Comparison of ENCODE assay signal across 8 cellular contexts in genomic region chr2:175036582-175037018, GRCh38. TPM values are rescaled to one million over a fixed set of nuclear protein-coding genes. Genes with fewer than 3 reads are reported as not detected.
DNase-seq lines count a peak whose midpoint lies in the region; ATAC-seq, FAIRE-seq and TF ChIP-seq lines count a peak whose summit lies in the region.

No MANE protein-coding gene starts in this region.

- POLR2A ChIA-PET in CD4-positive, alpha-beta memory T cell (lab: Charles Lee; ENCODE audit: partially characterized antibody), result no interaction called here
- POLR2A ChIA-PET in GM12878 (lab: Charles Lee), result no interaction called here

- in situ Hi-C loops in GM12878 (cut with MboI), result no loop called here

- no peak overlapping the region for H3K9ac ChIP-seq in GM12878 (ENCODE audit: control insufficient read depth, insufficient read depth, low read length)

- peak overlapping the region; percentile 13; the same call in 1 of the 2 replicates for H2AFZ ChIP-seq in GM12878 (ENCODE audit: control insufficient read depth, low read depth, low read length)

- H3K4me2 ChIP-seq in GM12878 (ENCODE audit: control insufficient read depth, insufficient read depth), result no peak overlapping the region

- TF ChIP-seq POLR2A in GM12878 (IDR thresholded peaks at IDR 0.05; ENCODE audit: low read depth, low read length) (no peak), lower leg skin (IDR thresholded peaks at IDR 0.05) (no peak)

- TF ChIP-seq RAD21 in GM12878 (IDR thresholded peaks at IDR 0.05; ENCODE audit: insufficient read depth, low read depth, low read length), result peak; percentile 37; the same call in 1 of the 2 replicates

- H3K4me3 Mint-ChIP-seq in CD4-positive, alpha-beta memory T cell, result peak overlapping the region in 7 of 8 donors; percentile 61 to 79 (median 69)

- peak overlapping the region; percentile 10 to 87 (median 72) for H3K27ac Mint-ChIP-seq in CD4-positive, alpha-beta memory T cell

- no peaks in the 10 kb centered on the region for H3K9me3 Mint-ChIP-seq in CD4-positive, alpha-beta memory T cell

- no peaks in the 10 kb centered on the region for H3K27me3 Mint-ChIP-seq in CD4-positive, alpha-beta memory T cell

- FAIRE-seq in GM12878 (lab: Jason Lieb, UNC), result no peak

- RAD21 ChIA-PET in GM12878 (lab: Charles Lee; ENCODE audit: unreplicated experiment), result no interaction called here

- DNase-seq in CD4-positive, alpha-beta memory T cell, result peak in 4 of 5 donors; percentile 38 to 49 (median 47)
- DNase-seq in NCI-H345 (lab: John Stamatoyannopoulos, UW), result peak; percentile 3
- DNase-seq in GM12878 (ENCODE audit: low read depth, low spot score), result no peak
- peak; percentile 32 to 50 for DNase-seq in lung microvascular endothelial cell (ENCODE audit: low read depth in 2 of 2)
- DNase-seq in ecto neural progenitor cell (ENCODE audit: low spot score), result no peak
- DNase-seq in lower leg skin (ENCODE audit: low spot score in 2 of 2), result no peak

- TF ChIP-seq EP300 in GM12878 (IDR thresholded peaks at IDR 0.05; ENCODE audit: borderline replicate concordance in 1 of 2, control insufficient read depth in 1 of 2, low read depth in 2 of 2, low read length in 2 of 2), result no peak

- intact Hi-C loops in CD4-positive, alpha-beta memory T cell (cut with micrococcal nuclease), result loop anchor here (2.0 to 10.0 kb wide), 2 partner anchors 148 to 1060 kb away; partner anchors contain the start of gene ATP5MC3
- intact Hi-C loops in GM12878 (cut with micrococcal nuclease; ENCODE audit: unreplicated experiment), result loop anchor here (5.0 kb wide), 1 partner anchor 151 kb away; no protein-coding TSS in a partner anchor
- intact Hi-C loops in lower leg skin (cut with DNase I; ENCODE audit: low total_unique reads), result no loop called here

- 73% methylated on average over 5 of the region's 5 CpGs for WGBS in GM12878 (ENCODE audit: insufficient coverage, insufficient replicate concordance, low lambda C conversion rate, missing lambda C conversion rate)
- WGBS in lower leg skin, 2 donors, result 64 to 67% methylated on average over 5 of the region's 5 CpGs

- H3K36me3 ChIP-seq in CD4-positive, alpha-beta memory T cell (ENCODE audit: insufficient read depth, low read length), result no peaks in the 10 kb centered on the region
- H3K36me3 ChIP-seq in GM12878 (ENCODE audit: control insufficient read depth in 2 of 2, insufficient read depth in 2 of 2, low read length in 1 of 2), result no peaks in the 10 kb centered on the region

- no peaks in the 10 kb centered on the region for H3K27me3 ChIP-seq in CD4-positive, alpha-beta memory T cell (ENCODE audit: insufficient read depth, low read length)
- H3K27me3 ChIP-seq in GM12878 (replicated peaks in 1 of 2; ENCODE audit: control insufficient read depth in 2 of 2, insufficient read depth in 2 of 2, low read length in 1 of 2), result no peaks in the 10 kb centered on the region

- peaks cover 4 to 9% (median 7%) of the 10 kb centered on the region in 4 donors for H3K4me1 Mint-ChIP-seq in CD4-positive, alpha-beta memory T cell

- TF ChIP-seq CTCF in GM12878 (IDR thresholded peaks at IDR 0.05 in 2 of 3, conservative IDR thresholded peaks at IDR 0.05 in 1 of 3; ENCODE audit: control insufficient read depth in 2 of 3, extremely low read depth in 1 of 3, insufficient read depth in 1 of 3, low read depth in 3 of 3, low read length in 3 of 3), result peak; percentile 35 to 48 (median 41); a peak in 5 of 6 replicates
- no peak for TF ChIP-seq CTCF in lower leg skin (IDR thresholded peaks at IDR 0.05)

- no peak overlapping the region for H3K4me3 ChIP-seq in CD4-positive, alpha-beta memory T cell (ENCODE audit: low read length in 2 of 2)
- H3K4me3 ChIP-seq in GM12878 (no peak overlapping the region), lower leg skin (ENCODE audit: low read depth, poor library complexity, severe bottlenecking) (no peak overlapping the region)

- H3K9me3 ChIP-seq in CD4-positive, alpha-beta memory T cell (ENCODE audit: control insufficient read depth in 1 of 2, low read length in 2 of 2), result no peaks in the 10 kb centered on the region
- no peaks in the 10 kb centered on the region for H3K9me3 ChIP-seq in GM12878 (replicated peaks; ENCODE audit: control insufficient read depth, insufficient read depth, low read length)

- no peak overlapping the region for H3K27ac ChIP-seq in CD4-positive, alpha-beta memory T cell (ENCODE audit: low read depth, low read length)
- no peak overlapping the region for H3K27ac ChIP-seq in GM12878 (ENCODE audit: control insufficient read depth, insufficient read depth)

- H3K4me1 ChIP-seq in CD4-positive, alpha-beta memory T cell (ENCODE audit: insufficient read depth, low read length), result peaks cover 4% of the 10 kb centered on the region
- no peaks in the 10 kb centered on the region for H3K4me1 ChIP-seq in GM12878 (ENCODE audit: control insufficient read depth, insufficient read depth, low read length)

- SMC1A ChIA-PET in GM12878 (lab: Charles Lee; ENCODE audit: uncharacterized antibody, unreplicated experiment), result interaction anchor here (1.1 kb wide), 1 partner anchor 12 kb away, joined by 3 read pairs; no protein-coding TSS in a partner anchor

- no peaks in the 10 kb centered on the region for H4K20me1 ChIP-seq in GM12878 (ENCODE audit: control insufficient read depth, insufficient read depth)

- no peaks in the 10 kb centered on the region for H3K36me3 Mint-ChIP-seq in CD4-positive, alpha-beta memory T cell

- CTCF ChIA-PET in CD4-positive, alpha-beta memory T cell (lab: Charles Lee; ENCODE audit: partially characterized antibody), result interaction anchor here (1.0 kb wide), 1 partner anchor 13 kb away, joined by 6 read pairs; no protein-coding TSS in a partner anchor
- CTCF ChIA-PET in GM12878 (lab: Yijun Ruan, JAX), result interaction anchor here (1.7 kb wide), 1 partner anchor 150 kb away, joined by 5 read pairs; no protein-coding TSS in a partner anchor

- BruUV-seq in GM12878 (replicated peaks; lab: Mats Ljungman, UMichigan), result no TSS peak

- H3K79me2 ChIP-seq in GM12878 (ENCODE audit: control insufficient read depth, insufficient read depth, low read length), result no peaks in the 10 kb centered on the region

- ATAC-seq in GM19043 (IDR thresholded peaks at IDR 0.05; ENCODE audit: low read depth, unreplicated experiment) (peak; percentile 51), GM12878 (peak; percentile 68), GM21390 (IDR thresholded peaks at IDR 0.05; ENCODE audit: unreplicated experiment) (no peak)

TF ChIP-seq in GM12878, 131 proteins besides CTCF, POLR2A, EP300 and RAD21 (continues in another document):
- TF ChIP-seq BMI1 (IDR thresholded peaks at IDR 0.05; ENCODE audit: borderline replicate concordance) (no peak), NR2C1 (IDR thresholded peaks at IDR 0.05) (peak; percentile 94), PKNOX1 (IDR thresholded peaks at IDR 0.05) (no peak), NR2F1 (conservative IDR thresholded peaks at IDR 0.05) (peak; percentile 99), LARP7 (IDR thresholded peaks at IDR 0.05) (no peak), MTA3 (IDR thresholded peaks at IDR 0.05; ENCODE audit: borderline replicate concordance, low read length) (no peak), ATF2 (IDR thresholded peaks at IDR 0.05; ENCODE audit: low read length) (no peak), SIX5 (IDR thresholded peaks at IDR 0.05; ENCODE audit: low read depth, low read length, severe bottlenecking) (no peak), PAX8 (IDR thresholded peaks at IDR 0.05) (no peak), KLF5 (IDR thresholded peaks at IDR 0.05; ENCODE audit: partially characterized antibody) (no peak), PML (IDR thresholded peaks at IDR 0.05; ENCODE audit: low read length) (no peak), ASH2L (IDR thresholded peaks at IDR 0.05; ENCODE audit: borderline replicate concordance, low read depth) (no peak)

RNA-seq across cellular contexts. Expression of gene CHN1, which starts 31.4 kb away (rescaled TPM):
- total RNA-seq in CD4-positive, alpha-beta memory T cell, result 1 to 10 TPM; 3.4 to 3.7 TPM
- polyA plus RNA-seq in CD4-positive, alpha-beta memory T cell, result 10 to 100 TPM; 14.1 to 15.3 TPM
- total RNA-seq in GM12878 (2013; cell fraction: nucleolus; rRNA removed), result 1.2 and 2.6 TPM in 2 replicates
- total RNA-seq in GM12878 (2014; rRNA removed) (0.65 TPM in 1 of 2 replicates, not detected in the other), GM12878 (2014; rRNA removed; fragmentation: Illumina TruSeq; extraction: Trizol) (0.36 and 0.69 TPM in 2 replicates), GM12878 (2021) (0.24 and 0.92 TPM in 2 replicates), lung microvascular endothelial cell (8.1 and 8.5 TPM in 2 replicates), lower leg skin (1 to 10 TPM; 2.7 to 6.1 (median 3.4) TPM)
- polyA plus RNA-seq in GM12878 (2011; ENCODE audit: low read depth), result 0.38 TPM
- polyA plus RNA-seq in GM12878 (2011; rRNA removed) (0.76 and 0.86 TPM in 2 replicates), GM12878 (2014; fragmentation: Illumina TruSeq; extraction: Trizol) (0.41 and 0.60 TPM in 2 replicates), GM12878 (2014; fragmentation: Nextera tagmentation; extraction: Ambion mirVana) (under 1 TPM; 0.27 to 0.53 TPM), GM12878 (2014; rRNA removed) (0.18 and 0.24 TPM in 2 replicates), GM12878 (2016; fragmentation: Nextera tagmentation; extraction: Ambion mirVana) (under 1 TPM; 0.58 to 0.92 TPM)
- 0.38 and 0.40 TPM in 2 replicates for polyA plus RNA-seq in GM12878 (2011; cell fraction: cytosol; rRNA removed)
- 0.76 and 1.1 TPM in 2 replicates for polyA plus RNA-seq in GM12878 (2011; cell fraction: nucleus; rRNA removed)
- polyA plus RNA-seq in GM12878 (2012), result 0.22 and 0.43 TPM in 2 replicates
- 0.82 and 1.8 TPM in 2 replicates for polyA minus RNA-seq in GM12878 (2011; rRNA and poly(A)+ RNA removed)
- polyA minus RNA-seq in GM12878 (2011; cell fraction: cytosol; rRNA and poly(A)+ RNA removed), result 1.1 and 2.9 TPM in 2 replicates
- polyA minus RNA-seq in GM12878 (2011; cell fraction: nucleus; rRNA and poly(A)+ RNA removed), result 1.2 and 3.8 TPM in 2 replicates

Comparison
In these comparisons a context has a peak if more than half of its experiments do, and no peak if none do; other contexts are left out.
1. DNase-seq: peak in CD4-positive, alpha-beta memory T cell (4 of 5), NCI-H345 (single experiment) and lung microvascular endothelial cell (2 of 2); none in GM12878 (single experiment), ecto neural progenitor cell (single experiment) and lower leg skin (0 of 2).
2. CTCF ChIP-seq: peak in GM12878 (3 of 3); none in lower leg skin (0 of 3).